In the genomic region with DNA sequence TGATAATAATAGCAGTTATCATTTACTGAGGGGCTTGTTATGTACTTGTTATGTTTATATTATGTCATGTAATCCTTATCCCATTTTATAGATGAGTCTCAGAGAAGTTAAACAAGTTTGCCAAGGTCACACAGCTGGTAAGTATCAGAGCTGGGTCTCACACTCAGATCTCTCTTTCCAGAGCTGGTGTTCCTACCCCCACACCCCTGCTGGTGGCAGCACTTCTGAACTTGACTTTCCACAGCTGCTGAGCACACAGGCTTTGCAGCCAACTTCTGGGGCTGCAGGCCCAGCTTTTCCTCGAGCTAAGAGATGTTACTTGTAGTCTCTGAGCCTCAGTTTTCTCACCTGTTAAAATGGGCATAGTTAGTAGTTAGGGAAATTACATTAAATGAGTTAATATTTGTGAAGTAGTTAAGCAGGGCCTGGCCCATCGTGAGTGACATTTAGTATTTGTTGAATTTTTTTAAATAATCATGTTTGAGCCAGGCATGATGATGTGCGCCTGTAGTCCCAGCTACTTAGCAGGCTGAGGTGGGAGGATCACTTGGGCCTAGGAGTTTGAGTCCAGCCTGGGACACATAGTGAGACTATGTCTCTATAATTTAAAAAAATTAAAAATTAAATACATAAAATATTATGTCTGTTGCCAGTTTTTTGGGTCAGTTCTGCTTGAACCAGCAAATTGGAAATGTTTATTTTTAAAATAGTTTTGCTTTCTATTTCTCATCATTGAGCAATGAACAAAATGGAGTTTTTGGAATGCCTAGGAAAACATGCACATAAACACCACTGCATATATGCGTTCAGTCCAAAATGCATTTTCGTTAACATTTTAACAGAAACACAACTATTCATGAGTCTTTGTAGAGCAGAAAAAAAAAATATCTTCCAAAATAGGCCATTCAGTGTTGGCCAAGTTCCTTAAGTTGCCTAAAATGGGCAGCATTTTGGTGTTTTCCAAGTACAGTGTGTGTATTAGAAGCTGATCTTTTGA, we compare ENCODE assay signal across 8 cellular contexts.
DNase-seq lines count a peak whose midpoint lies in the region; ATAC-seq lines count a peak whose summit lies in the region.

No MANE protein-coding gene starts in this region.

- intact Hi-C loops in posterior vena cava (cut with DNase I): loop anchor here (5.0 kb wide), 2 partner anchors 63 to 1373 kb away; no protein-coding TSS in a partner anchor

- ATAC-seq in GM21360 (IDR thresholded peaks at IDR 0.05; ENCODE audit: unreplicated experiment): no peak

- H3K9me3 Mint-ChIP-seq in activated CD4-positive, alpha-beta memory T cell treated with anti-CD3 and anti-CD28 coated beads, Interleukin-2, amount 10 ng/mL, durations not matched to agents 7 days and 5 days: no peaks in the 10 kb centered on the region

- CTCF ChIA-PET in activated CD4-positive, alpha-beta memory T cell treated with anti-CD3 and anti-CD28 coated beads, Interleukin-2, amount 10 ng/mL, durations not matched to agents 7 days and 5 days (lab: Charles Lee): interaction anchor here (1.1 to 1.6 kb wide), 2 partner anchors 9 to 62 kb away, joined by 3 to 9 read pairs; no protein-coding TSS in a partner anchor

- H3K27ac Mint-ChIP-seq in activated CD4-positive, alpha-beta memory T cell treated with anti-CD3 and anti-CD28 coated beads, Interleukin-2, amount 10 ng/mL, durations not matched to agents 7 days and 5 days: no peak overlapping the region

- no peak overlapping the region for H3K4me3 Mint-ChIP-seq in activated CD4-positive, alpha-beta memory T cell treated with anti-CD3 and anti-CD28 coated beads, Interleukin-2, amount 10 ng/mL, durations not matched to agents 7 days and 5 days

- no peaks in the 10 kb centered on the region for H3K4me1 Mint-ChIP-seq in activated CD4-positive, alpha-beta memory T cell treated with anti-CD3 and anti-CD28 coated beads, Interleukin-2, amount 10 ng/mL, durations not matched to agents 7 days and 5 days

- no peaks in the 10 kb centered on the region for H3K36me3 Mint-ChIP-seq in activated CD4-positive, alpha-beta memory T cell treated with anti-CD3 and anti-CD28 coated beads, Interleukin-2, amount 10 ng/mL, durations not matched to agents 7 days and 5 days (ENCODE audit: low read depth)

- peaks cover 3% of the 10 kb centered on the region for H3K27me3 Mint-ChIP-seq in activated CD4-positive, alpha-beta memory T cell treated with anti-CD3 and anti-CD28 coated beads, Interleukin-2, amount 10 ng/mL, durations not matched to agents 7 days and 5 days

- POLR2A ChIA-PET in activated CD4-positive, alpha-beta memory T cell treated with anti-CD3 and anti-CD28 coated beads, Interleukin-2, amount 10 ng/mL, durations not matched to agents 7 days and 5 days (lab: Charles Lee): interaction anchor here (0.6 kb wide), 1 partner anchor 517 kb away, joined by 4 read pairs; no protein-coding TSS in a partner anchor

- DNase-seq in EL: peak; percentile 72
- peak; percentile 44 for DNase-seq in NCI-H226
- DNase-seq in ecto neural progenitor cell (ENCODE audit: low spot score): peak; percentile 25
- DNase-seq in mucosa of gallbladder (ENCODE audit: low spot score): peak; percentile 59
- DNase-seq in C1 segment of cervical spinal cord (lab: John Stamatoyannopoulos, UW): no peak
- DNase-seq in posterior vena cava (ENCODE audit: low spot score): no peak
- no peak for DNase-seq in activated CD4-positive, alpha-beta memory T cell treated with anti-CD3 and anti-CD28 coated beads, Interleukin-2, amount 10 ng/mL, durations not matched to agents 7 days and 5 days

Comparison
In these comparisons a context has a peak if more than half of its experiments do, and no peak if none do; other contexts are left out.
1. DNase-seq: peak in EL (single experiment), NCI-H226 (single experiment), ecto neural progenitor cell (single experiment) and mucosa of gallbladder (single experiment); none in C1 segment of cervical spinal cord (0 of 14), posterior vena cava (single experiment) and activated CD4-positive, alpha-beta memory T cell treated with anti-CD3 and anti-CD28 coated beads, Interleukin-2, amount 10 ng/mL, durations not matched to agents 7 days and 5 days (single experiment).